In the genomic region with DNA sequence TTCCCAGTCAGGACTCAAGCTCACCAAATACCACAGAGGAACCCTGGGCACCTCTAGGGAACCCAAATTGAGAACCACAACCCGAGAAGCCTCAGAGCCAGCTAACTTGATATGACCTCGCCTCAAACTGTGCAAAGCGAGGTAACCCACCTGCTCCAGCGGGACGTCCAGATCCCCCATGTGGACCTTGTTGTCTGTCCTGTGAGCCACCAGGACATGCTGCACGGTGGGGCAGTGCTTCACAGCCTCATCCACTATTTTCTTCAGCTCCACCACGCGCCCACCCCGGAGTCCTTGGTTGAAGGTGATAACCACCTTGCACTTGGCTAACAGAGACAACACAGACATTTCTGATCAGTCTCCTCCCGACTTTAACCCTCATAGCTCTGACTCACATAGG, we compare ENCODE assay signal across 22 cellular contexts. TPM values are rescaled to one million over a fixed set of nuclear protein-coding genes. Genes with fewer than 3 reads are reported as not detected.
DNase-seq lines count a peak whose midpoint lies in the region; ATAC-seq, FAIRE-seq and TF ChIP-seq lines count a peak whose summit lies in the region.
"Had no signal": no experiment of that assay in that cellular context is flagged by ENCODE, and none has a peak within 500 bp of the region (broad histone marks: within the 10 kb centered on the region; RNA-seq: fewer than 3 reads in every experiment).

No MANE protein-coding gene starts in this region.

- TF ChIP-seq CTCF in RWPE2 (IDR thresholded peaks at IDR 0.05; ENCODE audit: poor library complexity, severe bottlenecking) = no peak
- TF ChIP-seq CTCF in kidney (IDR thresholded peaks at IDR 0.05; ENCODE audit: borderline replicate concordance, extremely low read depth, insufficient read depth) = no peak
- no peak for TF ChIP-seq CTCF in spleen (IDR thresholded peaks at IDR 0.05 in 8 of 11, conservative IDR thresholded peaks at IDR 0.05 in 3 of 11)

- WGBS in spleen, 5 donors = 82 to 91% (median 84%) methylated on average over 9 to 10 of the region's 10 CpGs

- H3K9me2 ChIP-seq in Karpas-422 (replicated peaks; ENCODE audit: insufficient read depth, low read length) = no peaks in the 10 kb centered on the region

- POLR2A ChIA-PET in CD8-positive, alpha-beta memory T cell (lab: Charles Lee) = no interaction called here

- DNase-seq in CD8-positive, alpha-beta memory T cell = no peak
- peak; percentile 35 for DNase-seq in RWPE2 (ENCODE audit: low spot score)
- peak; percentile 44 for DNase-seq in kidney
- DNase-seq in spleen = peak; percentile 47
- DNase-seq in Karpas-422 = no peak
- DNase-seq in NCI-H1436 treated with DMSO at 0.1 percent for 48 hours (lab: John Stamatoyannopoulos, UW) = no peak
- DNase-seq in C1 segment of cervical spinal cord (lab: John Stamatoyannopoulos, UW) = no peak
- DNase-seq: activated CD4-positive, alpha-beta memory T cell treated with anti-CD3 and anti-CD28 coated beads for 36 hours; activated CD4-positive, CD25-positive, alpha-beta regulatory T cell; activated naive CD4-positive, alpha-beta T cell treated with anti-CD3 and anti-CD28 coated beads for 36 hours; activated T-cell treated with anti-CD3 and anti-CD28 coated beads, Interleukin-2, amount 50 U/mL, for 1 hour; amygdala; mesenchymal stem cell; NCI-H1694; NCI-H2171 treated with DMSO at 0.1 percent for 48 hours; NCI-H526 treated with DMSO at 0.1 percent for 48 hours; SHP77 had no signal

- H3K27ac Mint-ChIP-seq in CD8-positive, alpha-beta memory T cell = peak overlapping the region in 5 of 8 donors; percentile 33 to 77 (median 45)
- H3K27ac Mint-ChIP-seq: activated CD4-positive, alpha-beta memory T cell treated with anti-CD3 and anti-CD28 coated beads for 36 hours; activated naive CD4-positive, alpha-beta T cell treated with anti-CD3 and anti-CD28 coated beads for 36 hours had no signal

- H3K36me3 Mint-ChIP-seq in CD8-positive, alpha-beta memory T cell = peaks cover 0 to 84% (median 7%) of the 10 kb centered on the region in 3 donors

- H3K79me2 ChIP-seq in Karpas-422 (ENCODE audit: low read length) = no peaks in the 10 kb centered on the region

- H3K36me3 ChIP-seq in CD8-positive, alpha-beta memory T cell (ENCODE audit: insufficient read depth, low read length) = peaks cover 18% of the 10 kb centered on the region
- H3K36me3 ChIP-seq in RWPE2 (ENCODE audit: low read depth) (no peaks in the 10 kb centered on the region), kidney (ENCODE audit: control insufficient read depth in 1 of 2, insufficient read depth in 2 of 2, low read length in 2 of 2) (peaks cover 11 to 44% of the 10 kb centered on the region in 2 donors), spleen (peaks cover 0 to 90% (median 38%) of the 10 kb centered on the region in 6 donors), Karpas-422 (ENCODE audit: insufficient read depth, low read length) (no peaks in the 10 kb centered on the region)
- H3K36me3 ChIP-seq: cardiac muscle cell had no signal

- no peak overlapping the region for H3K27ac ChIP-seq in CD8-positive, alpha-beta memory T cell (ENCODE audit: low read depth, low read length)
- H3K27ac ChIP-seq in RWPE2 (ENCODE audit: poor library complexity, severe bottlenecking) = no peak overlapping the region
- H3K27ac ChIP-seq in kidney (ENCODE audit: low read depth in 2 of 2, low read length in 2 of 2) = peak overlapping the region in 1 of 2 donors; percentile 49
- no peak overlapping the region for H3K27ac ChIP-seq in spleen
- no peak overlapping the region for H3K27ac ChIP-seq in Karpas-422 (ENCODE audit: low read length)
- H3K27ac ChIP-seq: cardiac muscle cell, epithelial cell of prostate, foreskin keratinocyte had no signal

- H3K4me1 Mint-ChIP-seq in CD8-positive, alpha-beta memory T cell = peaks cover 23 to 47% (median 24%) of the 10 kb centered on the region in 3 donors

- H3K4me3 ChIP-seq in CD8-positive, alpha-beta memory T cell (ENCODE audit: low read length) = no peak overlapping the region
- no peak overlapping the region for H3K4me3 ChIP-seq in RWPE2 (ENCODE audit: severe bottlenecking)
- H3K4me3 ChIP-seq in kidney (ENCODE audit: low read length in 2 of 2) = no peak overlapping the region
- no peak overlapping the region for H3K4me3 ChIP-seq in spleen
- no peak overlapping the region for H3K4me3 ChIP-seq in Karpas-422 (ENCODE audit: low read length)
- H3K4me3 ChIP-seq: cardiac muscle cell, K562 had no signal

- H3K4me3 Mint-ChIP-seq in CD8-positive, alpha-beta memory T cell = no peak overlapping the region
- H3K4me3 Mint-ChIP-seq: activated CD4-positive, alpha-beta memory T cell treated with anti-CD3 and anti-CD28 coated beads for 36 hours; activated naive CD4-positive, alpha-beta T cell treated with anti-CD3 and anti-CD28 coated beads for 36 hours had no signal

- H3K27me3 Mint-ChIP-seq in CD8-positive, alpha-beta memory T cell = no peaks in the 10 kb centered on the region
- H3K27me3 Mint-ChIP-seq: activated CD4-positive, alpha-beta memory T cell treated with anti-CD3 and anti-CD28 coated beads for 36 hours had no signal

- intact Hi-C loops in kidney (cut with DNase I) = no loop called here
- intact Hi-C loops in spleen (cut with DNase I; ENCODE audit: low total_unique reads) = no loop called here

- no peak overlapping the region for H3K4me2 ChIP-seq in Karpas-422 (ENCODE audit: low read depth, low read length, poor library complexity, severe bottlenecking)

- no peaks in the 10 kb centered on the region for H3K9me3 ChIP-seq in CD8-positive, alpha-beta memory T cell (ENCODE audit: low read length)
- no peaks in the 10 kb centered on the region for H3K9me3 ChIP-seq in RWPE2 (ENCODE audit: severe bottlenecking)
- no peaks in the 10 kb centered on the region for H3K9me3 ChIP-seq in kidney (ENCODE audit: control insufficient read depth in 1 of 2, low read length in 2 of 2)
- no peaks in the 10 kb centered on the region for H3K9me3 ChIP-seq in spleen
- no peaks in the 10 kb centered on the region for H3K9me3 ChIP-seq in Karpas-422 (ENCODE audit: low read length)

- no peaks in the 10 kb centered on the region for H3K27me3 ChIP-seq in CD8-positive, alpha-beta memory T cell (ENCODE audit: insufficient read depth, low read length, poor library complexity, severe bottlenecking)
- no peaks in the 10 kb centered on the region for H3K27me3 ChIP-seq in RWPE2 (ENCODE audit: insufficient read depth, poor library complexity, severe bottlenecking)
- no peaks in the 10 kb centered on the region for H3K27me3 ChIP-seq in spleen (replicated peaks in 1 of 7)
- H3K27me3 ChIP-seq in Karpas-422 (ENCODE audit: low read length) = no peaks in the 10 kb centered on the region
- H3K27me3 ChIP-seq: cardiac muscle cell, foreskin keratinocyte had no signal

- no peaks in the 10 kb centered on the region for H3K4me1 ChIP-seq in CD8-positive, alpha-beta memory T cell (ENCODE audit: insufficient read depth, low read length)
- H3K4me1 ChIP-seq in RWPE2 (ENCODE audit: insufficient read depth, poor library complexity, severe bottlenecking) (peaks cover 7% of the 10 kb centered on the region), kidney (ENCODE audit: control insufficient read depth in 1 of 2, insufficient read depth in 1 of 2, low read depth in 1 of 2, low read length in 2 of 2) (peaks cover 16 to 34% of the 10 kb centered on the region in 2 donors), spleen (peaks cover 0 to 36% (median 5%) of the 10 kb centered on the region in 6 donors), Karpas-422 (ENCODE audit: low read length) (no peaks in the 10 kb centered on the region)

- no peak for TF ChIP-seq POLR2A in spleen (IDR thresholded peaks at IDR 0.05)

- FAIRE-seq in kidney (lab: Jason Lieb, UNC) = no peak
- FAIRE-seq: K562 had no signal

- H3K9ac ChIP-seq in kidney (ENCODE audit: low read length in 2 of 2) (no peak overlapping the region), Karpas-422 (ENCODE audit: low read length) (no peak overlapping the region)

- no peak for ATAC-seq in RWPE2 (ENCODE audit: low read depth)
- ATAC-seq: K562 had no signal

- CTCF ChIA-PET in CD8-positive, alpha-beta memory T cell (lab: Charles Lee) = no interaction called here

- H3K9me3 Mint-ChIP-seq in CD8-positive, alpha-beta memory T cell = no peaks in the 10 kb centered on the region
- H3K9me3 Mint-ChIP-seq: activated CD4-positive, alpha-beta memory T cell treated with anti-CD3 and anti-CD28 coated beads for 36 hours; activated naive CD4-positive, alpha-beta T cell treated with anti-CD3 and anti-CD28 coated beads for 36 hours had no signal

- no peaks in the 10 kb centered on the region for H4K20me1 ChIP-seq in Karpas-422 (ENCODE audit: insufficient read depth, low read depth, low read length)

- H2AFZ ChIP-seq in Karpas-422 (ENCODE audit: low read length) = no peak overlapping the region

RNA-seq across cellular contexts. Expression of gene APMAP, which starts 30.8 kb away (rescaled TPM):
- total RNA-seq in CD8-positive, alpha-beta memory T cell = 10 to 100 TPM; 82.5 to 83.6 TPM
- 228 TPM for polyA plus RNA-seq in CD8-positive, alpha-beta memory T cell
- 90.9 TPM for total RNA-seq in kidney
- polyA plus RNA-seq in kidney (ENCODE audit: insufficient read depth, low read depth, low replicate concordance) = 79.7 TPM
- 100 to 1,000 TPM in 1 of 7 donors, 10 to 100 TPM in 6; 57.9 to 104 (median 78.8) TPM for total RNA-seq in spleen
- 10 to 100 TPM; 26.5 to 36.0 (median 31.5) TPM for polyA plus RNA-seq in spleen
- 35.6 and 41.5 TPM in 2 replicates for total RNA-seq in Karpas-422 (2014; rRNA removed; shearing (Covaris generic); ENCODE audit: low replicate concordance)

RNA-seq across cellular contexts. Expression of gene ACSS1, which starts 34.6 kb away (rescaled TPM):
- 10 to 100 TPM; 24.5 to 24.8 TPM for total RNA-seq in CD8-positive, alpha-beta memory T cell
- polyA plus RNA-seq in CD8-positive, alpha-beta memory T cell = 59.6 TPM
- total RNA-seq in kidney = 30.6 TPM
- 72.3 TPM for polyA plus RNA-seq in kidney (ENCODE audit: insufficient read depth, low read depth, low replicate concordance)
- 10 to 100 TPM; 34.0 to 50.8 (median 41.3) TPM for total RNA-seq in spleen
- 10 to 100 TPM; 20.3 to 26.8 (median 26.3) TPM for polyA plus RNA-seq in spleen
- 2.3 and 8.5 TPM in 2 replicates for total RNA-seq in Karpas-422 (2014; rRNA removed; shearing (Covaris generic); ENCODE audit: low replicate concordance)
- total RNA-seq: cardiac muscle cell had no signal
- polyA plus RNA-seq: cardiac muscle cell had no signal

RNA-seq across cellular contexts. Expression of gene VSX1, which starts 58.6 kb away (rescaled TPM):
- not detected for total RNA-seq in CD8-positive, alpha-beta memory T cell
- polyA plus RNA-seq in CD8-positive, alpha-beta memory T cell = not detected
- 0.41 TPM for total RNA-seq in kidney
- not detected for polyA plus RNA-seq in kidney (ENCODE audit: insufficient read depth, low read depth, low replicate concordance)
- total RNA-seq in spleen = not detected
- not detected for polyA plus RNA-seq in spleen
- total RNA-seq in Karpas-422 (2014; rRNA removed; shearing (Covaris generic); ENCODE audit: low replicate concordance) = not detected in 2 replicates
- total RNA-seq: activated CD4-positive, alpha-beta memory T cell treated with anti-CD3 and anti-CD28 coated beads for 36 hours; activated naive CD4-positive, alpha-beta T cell treated with anti-CD3 and anti-CD28 coated beads for 36 hours; cardiac muscle cell; foreskin keratinocyte; K562; kidney epithelial cell had no signal
- polyA plus RNA-seq: cardiac muscle cell, foreskin keratinocyte, K562 had no signal

Comparison
In these comparisons a context has a peak if more than half of its experiments do, and no peak if none do; other contexts are left out.
1. DNase-seq: peak in RWPE2 (single experiment), kidney (single experiment) and spleen (single experiment); none in CD8-positive, alpha-beta memory T cell (0 of 5), Karpas-422 (single experiment), NCI-H1436 treated with DMSO at 0.1 percent for 48 hours (single experiment) and C1 segment of cervical spinal cord (0 of 14).